ENCODE assay signal across 27 cellular contexts in genomic region chr16:63135069-63135468, GRCh38.
"Had no signal": no experiment of that assay in that cellular context is flagged by ENCODE, and none has a peak within 500 bp of the region (broad histone marks: within the 10 kb centered on the region; RNA-seq: fewer than 3 reads in every experiment).

No MANE protein-coding gene starts in this region.

- H3K27me3 ChIP-seq: ascending aorta, brain microvascular endothelial cell, breast epithelium had no signal

- H3K4me3 ChIP-seq: ascending aorta, breast epithelium had no signal

- H3K27ac ChIP-seq: ascending aorta, brain microvascular endothelial cell, breast epithelium, VCaP had no signal

- H3K36me3 ChIP-seq: ascending aorta, brain microvascular endothelial cell, breast epithelium had no signal

- ATAC-seq: activated CD8-positive, alpha-beta T cell treated with anti-CD3 and anti-CD28 coated beads for 36 hours; activated naive CD8-positive, alpha-beta T cell treated with anti-CD3 and anti-CD28 coated beads, Interleukin-2, amount 50 U/mL, for 24 hours had no signal

- DNase-seq: activated B cell treated with CpG ODN at 0.5 μM for 24 hours; activated CD4-positive, alpha-beta memory T cell treated with anti-CD3 and anti-CD28 coated beads for 36 hours; activated CD4-positive, alpha-beta T cell treated with anti-CD3 and anti-CD28 coated beads for 4 hours; activated CD4-positive, alpha-beta T cell treated with anti-CD3 and anti-CD28 coated beads, Interleukin-2, amount 10 ng/mL, durations not matched to agents 24 days and 14 days; activated CD4-positive, alpha-beta T cell treated with anti-CD3 and anti-CD28 coated beads, Interleukin-2, amount 50 U/mL, for 1 hour; activated CD4-positive, alpha-beta T cell treated with anti-CD3 and anti-CD28 coated beads, Interleukin-2, amount 50 U/mL, for 4 hours; activated CD4-positive, CD25-positive, alpha-beta regulatory T cell treated with anti-CD3 and anti-CD28 coated beads, Interleukin-2, amount 50 U/mL, for 72 hours; activated CD8-positive, alpha-beta memory T cell treated with anti-CD3 and anti-CD28 coated beads, Interleukin-2, amount 50 U/mL, for 4 hours; activated CD8-positive, alpha-beta T cell treated with anti-CD3 and anti-CD28 coated beads for 36 hours; activated effector memory CD4-positive, alpha-beta T cell treated with Interleukin-2 at 50 U/mL for 16 hours; activated gamma-delta T cell; activated naive CD4-positive, alpha-beta T cell treated with anti-CD3 and anti-CD28 coated beads, Interleukin-2, amount 10 ng/mL, durations not matched to agents 7 days and 5 days; activated naive CD4-positive, alpha-beta T cell treated with Interleukin-2 at 50 U/mL for 16 hours; activated naive CD8-positive, alpha-beta T cell treated with anti-CD3 and anti-CD28 coated beads, Interleukin-2, amount 10 ng/mL, durations not matched to agents 7 days and 5 days; activated naive CD8-positive, alpha-beta T cell treated with anti-CD3 and anti-CD28 coated beads, Interleukin-2, amount 50 U/mL, for 24 hours; activated T-cell treated with anti-CD3 and anti-CD28 coated beads for 4 hours; activated T-cell treated with anti-CD3 and anti-CD28 coated beads, Interleukin-2, amount 50 U/mL, for 24 hours; activated T-cell treated with anti-CD3 and anti-CD28 coated beads, Interleukin-2, amount 50 U/mL, for 48 hours; amygdala; anterior cingulate cortex; brain microvascular endothelial cell; central memory CD4-positive, alpha-beta T cell; T-helper 2 cell; T-helper 9 cell had no signal

- H3K9me3 ChIP-seq: ascending aorta had no signal

- H3K4me1 ChIP-seq: ascending aorta, breast epithelium had no signal
